12 cellular contexts compared by ENCODE assay signal in the genomic region with DNA sequence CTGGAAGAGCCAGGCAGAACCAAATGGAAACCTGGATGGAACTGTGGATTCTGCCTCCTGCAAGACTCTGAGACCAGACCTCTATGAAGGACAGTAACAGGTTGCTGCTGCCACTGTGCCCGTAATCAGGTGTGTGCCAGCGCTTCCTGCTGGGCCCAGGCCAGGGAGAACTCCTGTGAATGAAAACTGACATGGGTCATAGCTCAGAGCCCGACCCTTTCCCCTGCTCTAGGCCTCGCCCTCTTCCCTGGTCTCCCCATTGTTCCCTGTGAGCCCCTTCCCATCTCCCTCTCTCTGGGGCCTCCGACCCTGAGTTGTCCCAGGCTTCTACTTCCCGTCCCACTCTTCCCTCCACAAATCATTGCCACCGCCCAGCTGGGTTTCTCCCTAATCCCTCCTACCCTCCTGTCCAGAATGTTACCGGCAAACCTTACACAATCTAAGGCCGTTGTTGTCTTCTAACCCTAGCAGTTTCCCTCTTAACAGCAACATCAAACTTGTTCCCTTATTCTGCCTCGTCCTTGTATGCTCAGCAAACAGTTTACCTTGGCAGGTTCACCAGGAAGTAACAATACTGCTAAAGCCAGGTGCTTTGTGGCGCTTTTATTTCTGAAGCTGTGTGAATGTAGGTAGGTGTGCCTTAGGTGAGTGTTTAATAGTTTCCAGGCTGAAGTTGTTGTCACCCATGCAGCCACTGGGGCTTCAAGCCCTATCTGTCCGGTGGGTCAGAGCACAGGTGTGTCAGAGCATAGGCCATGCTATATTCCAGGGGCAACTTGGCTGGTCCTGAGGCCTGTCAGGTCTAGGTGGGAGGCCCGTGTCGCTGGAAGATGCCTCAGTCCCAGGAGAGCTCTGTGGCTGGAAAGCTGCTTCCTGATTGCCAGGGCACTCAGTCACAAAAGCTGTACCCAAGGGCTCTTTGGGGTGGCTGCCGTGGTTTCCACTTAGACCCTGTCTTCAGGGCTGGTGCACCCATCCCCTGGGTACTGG. TPM values are rescaled to one million over a fixed set of nuclear protein-coding genes. Genes with fewer than 3 reads are reported as not detected.
DNase-seq lines count a peak whose midpoint lies in the region; ATAC-seq, FAIRE-seq and TF ChIP-seq lines count a peak whose summit lies in the region.
"Had no signal": no experiment of that assay in that cellular context is flagged by ENCODE, and none has a peak within 500 bp of the region (broad histone marks: within the 10 kb centered on the region; RNA-seq: fewer than 3 reads in every experiment).

No MANE protein-coding gene starts in this region.

- SMC1A ChIA-PET in GM12878 (lab: Charles Lee; ENCODE audit: uncharacterized antibody, unreplicated experiment), result interaction anchor here (0.9 to 2.6 kb wide), 3 partner anchors 8 to 55 kb away, joined by 3 to 10 read pairs (median 3); no protein-coding TSS in a partner anchor

- TF ChIP-seq POLR2A in GM12878 (IDR thresholded peaks at IDR 0.05; ENCODE audit: low read depth, low read length), result no peak

- CTCF ChIA-PET in GM12878 (lab: Yijun Ruan, JAX), result interaction anchor here (0.6 to 3.6 kb wide), 5 partner anchors 8 to 155 kb away, joined by 3 to 14 read pairs (median 8); no protein-coding TSS in a partner anchor

- H3K9me3 Mint-ChIP-seq in naive thymus-derived CD8-positive, alpha-beta T cell, result no peaks in the 10 kb centered on the region
- H3K9me3 Mint-ChIP-seq in activated T-helper 2 cell treated with anti-CD3 and anti-CD28 coated beads, Interferon-gamma antibody, Interleukin-2, Interleukin-4, amounts not matched to agents 10 μg/mL and 5 μg/mL and 100 μg/mL, durations not matched to agents 14 hours and 24 hours and 36 hours, result no peaks in the 10 kb centered on the region

- H3K4me3 ChIP-seq in GM12878, result no peak overlapping the region
- no peak overlapping the region for H3K4me3 ChIP-seq in aorta (ENCODE audit: low read length in 2 of 2)
- H3K4me3 ChIP-seq: cardiac muscle cell had no signal

- no peak for FAIRE-seq in GM12878 (lab: Jason Lieb, UNC)

- TF ChIP-seq CTCF in GM12878 (IDR thresholded peaks at IDR 0.05 in 2 of 3, conservative IDR thresholded peaks at IDR 0.05 in 1 of 3; ENCODE audit: control insufficient read depth in 2 of 3, extremely low read depth in 1 of 3, insufficient read depth in 1 of 3, low read depth in 3 of 3, low read length in 3 of 3), result no peak

- H3K36me3 Mint-ChIP-seq in naive thymus-derived CD8-positive, alpha-beta T cell, result no peaks in the 10 kb centered on the region
- H3K36me3 Mint-ChIP-seq in activated T-helper 2 cell treated with anti-CD3 and anti-CD28 coated beads, Interferon-gamma antibody, Interleukin-2, Interleukin-4, amounts not matched to agents 10 μg/mL and 5 μg/mL and 100 μg/mL, durations not matched to agents 14 hours and 24 hours and 36 hours (ENCODE audit: low read depth), result no peaks in the 10 kb centered on the region

- no peak overlapping the region for H3K9ac ChIP-seq in GM12878 (ENCODE audit: control insufficient read depth, insufficient read depth, low read length)

- DNase-seq in DMS53 (lab: John Stamatoyannopoulos, UW), result peak; percentile 94
- peak; percentile 52 for DNase-seq in NCI-H146 (lab: John Stamatoyannopoulos, UW)
- no peak for DNase-seq in GM12878 (ENCODE audit: low read depth, low spot score)
- no peak for DNase-seq in naive thymus-derived CD8-positive, alpha-beta T cell
- DNase-seq in aorta, result no peak
- DNase-seq in activated T-helper 2 cell treated with anti-CD3 and anti-CD28 coated beads, Interferon-gamma antibody, Interleukin-2, Interleukin-4, amounts not matched to agents 10 μg/mL and 5 μg/mL and 100 μg/mL, durations not matched to agents 14 hours and 24 hours and 36 hours (ENCODE audit: low spot score), result no peak
- DNase-seq: GF-D8, NCI-H526 treated with DMSO at 0.1 percent for 48 hours had no signal

- H3K27ac Mint-ChIP-seq in naive thymus-derived CD8-positive, alpha-beta T cell, result peak overlapping the region; percentile 22 to 98 (median 96)
- no peak overlapping the region for H3K27ac Mint-ChIP-seq in activated T-helper 2 cell treated with anti-CD3 and anti-CD28 coated beads, Interferon-gamma antibody, Interleukin-2, Interleukin-4, amounts not matched to agents 10 μg/mL and 5 μg/mL and 100 μg/mL, durations not matched to agents 14 hours and 24 hours and 36 hours

- TF ChIP-seq RAD21 in GM12878 (IDR thresholded peaks at IDR 0.05; ENCODE audit: insufficient read depth, low read depth, low read length), result no peak

- peak overlapping the region; percentile 36 for H2AFZ ChIP-seq in GM12878 (ENCODE audit: control insufficient read depth, low read depth, low read length)

- intact Hi-C loops in GM12878 (cut with micrococcal nuclease; ENCODE audit: unreplicated experiment) (loop anchor here (2.0 kb wide), 1 partner anchor 28 kb away; no protein-coding TSS in a partner anchor), aorta (cut with DNase I) (no loop called here)
- intact Hi-C loops in activated T-helper 2 cell treated with anti-CD3 and anti-CD28 coated beads, Interferon-gamma antibody, Interleukin-2, Interleukin-4, amounts not matched to agents 10 μg/mL and 5 μg/mL and 100 μg/mL, durations not matched to agents 14 hours and 24 hours and 36 hours (cut with micrococcal nuclease), result no loop called here

- H4K20me1 ChIP-seq in GM12878 (ENCODE audit: control insufficient read depth, insufficient read depth), result no peaks in the 10 kb centered on the region

- H3K36me3 ChIP-seq in GM12878 (ENCODE audit: control insufficient read depth in 2 of 2, insufficient read depth in 2 of 2, low read length in 1 of 2) (no peaks in the 10 kb centered on the region), aorta (ENCODE audit: control insufficient read depth in 1 of 2, insufficient read depth in 2 of 2, low read length in 1 of 2) (no peaks in the 10 kb centered on the region)
- H3K36me3 ChIP-seq: cardiac muscle cell had no signal

- no peak for TF ChIP-seq EP300 in GM12878 (IDR thresholded peaks at IDR 0.05; ENCODE audit: borderline replicate concordance in 1 of 2, control insufficient read depth in 1 of 2, low read depth in 2 of 2, low read length in 2 of 2)

- peaks cover 37 to 56% (median 46%) of the 10 kb centered on the region in 4 donors for H3K4me1 Mint-ChIP-seq in naive thymus-derived CD8-positive, alpha-beta T cell
- H3K4me1 Mint-ChIP-seq in activated T-helper 2 cell treated with anti-CD3 and anti-CD28 coated beads, Interferon-gamma antibody, Interleukin-2, Interleukin-4, amounts not matched to agents 10 μg/mL and 5 μg/mL and 100 μg/mL, durations not matched to agents 14 hours and 24 hours and 36 hours (ENCODE audit: low read depth), result peaks cover 27% of the 10 kb centered on the region

- in situ Hi-C loops in GM12878 (cut with MboI), result no loop called here

- RAD21 ChIA-PET in GM12878 (lab: Charles Lee; ENCODE audit: unreplicated experiment), result interaction anchor here (0.9 to 2.5 kb wide), 6 partner anchors 9 to 152 kb away, joined by 3 to 7 read pairs (median 3); a partner anchor contains a TSS

- H3K4me2 ChIP-seq in GM12878 (ENCODE audit: control insufficient read depth, insufficient read depth), result no peak overlapping the region

- H3K27me3 ChIP-seq in GM12878 (replicated peaks in 1 of 2; ENCODE audit: control insufficient read depth in 2 of 2, insufficient read depth in 2 of 2, low read length in 1 of 2), result no peaks in the 10 kb centered on the region
- no peaks in the 10 kb centered on the region for H3K27me3 ChIP-seq in aorta (ENCODE audit: control insufficient read depth in 1 of 2, insufficient read depth in 2 of 2, low read length in 1 of 2)
- H3K27me3 ChIP-seq: cardiac muscle cell had no signal

- WGBS in GM12878 (ENCODE audit: insufficient coverage, insufficient replicate concordance, low lambda C conversion rate, missing lambda C conversion rate), result 73% methylated on average over 15 of the region's 15 CpGs
- 73 to 78% methylated on average over 15 of the region's 15 CpGs for WGBS in aorta, 2 donors

- H3K79me2 ChIP-seq in GM12878 (ENCODE audit: control insufficient read depth, insufficient read depth, low read length), result no peaks in the 10 kb centered on the region

- H3K4me3 Mint-ChIP-seq in naive thymus-derived CD8-positive, alpha-beta T cell, result peak overlapping the region in 3 of 10 donors; percentile 3 to 24 (median 13)
- H3K4me3 Mint-ChIP-seq in activated T-helper 2 cell treated with anti-CD3 and anti-CD28 coated beads, Interferon-gamma antibody, Interleukin-2, Interleukin-4, amounts not matched to agents 10 μg/mL and 5 μg/mL and 100 μg/mL, durations not matched to agents 14 hours and 24 hours and 36 hours (ENCODE audit: low read depth), result no peak overlapping the region

- POLR2A ChIA-PET in GM12878 (lab: Charles Lee), result interaction anchor here (0.5 to 1.0 kb wide), 2 partner anchors 10 to 53 kb away, joined by 3 read pairs; no protein-coding TSS in a partner anchor
- POLR2A ChIA-PET in naive thymus-derived CD8-positive, alpha-beta T cell (lab: Charles Lee), result interaction anchor here (0.7 to 4.0 kb wide), 14 partner anchors 7 to 170 kb away, joined by 3 to 24 read pairs (median 7); no protein-coding TSS in a partner anchor

- no TSS peak for BruUV-seq in GM12878 (replicated peaks; lab: Mats Ljungman, UMichigan)

- no peaks in the 10 kb centered on the region for H3K9me3 ChIP-seq in GM12878 (replicated peaks; ENCODE audit: control insufficient read depth, insufficient read depth, low read length)
- no peaks in the 10 kb centered on the region for H3K9me3 ChIP-seq in aorta (ENCODE audit: control insufficient read depth, low read length)

- ATAC-seq in GM12878 (no peak), GM18517 (IDR thresholded peaks at IDR 0.05; ENCODE audit: unreplicated experiment) (no peak), aorta (ENCODE audit: low FRiP score) (no peak), HG02798 (IDR thresholded peaks at IDR 0.05; ENCODE audit: poor library complexity, unreplicated experiment) (no peak)
- ATAC-seq in naive thymus-derived CD8-positive, alpha-beta T cell, result no peak
- ATAC-seq: activated CD4-positive, CD25-positive, alpha-beta regulatory T cell treated with anti-CD3 and anti-CD28 coated beads, Interleukin-2, amount 50 U/mL, for 24 hours had no signal

- H3K4me1 ChIP-seq in GM12878 (ENCODE audit: control insufficient read depth, insufficient read depth, low read length) (peaks cover 25% of the 10 kb centered on the region), aorta (ENCODE audit: control insufficient read depth in 1 of 2, insufficient read depth in 2 of 2, low read length in 2 of 2) (peaks cover 0 to 2% of the 10 kb centered on the region in 2 donors)

- H3K27ac ChIP-seq in GM12878 (ENCODE audit: control insufficient read depth, insufficient read depth), result peak overlapping the region; percentile 15; the same call in 1 of the 2 replicates
- H3K27ac ChIP-seq in aorta (ENCODE audit: low read depth in 1 of 2, low read length in 2 of 2), result no peak overlapping the region
- H3K27ac ChIP-seq: cardiac muscle cell had no signal

- no peaks in the 10 kb centered on the region for H3K27me3 Mint-ChIP-seq in naive thymus-derived CD8-positive, alpha-beta T cell
- H3K27me3 Mint-ChIP-seq in activated T-helper 2 cell treated with anti-CD3 and anti-CD28 coated beads, Interferon-gamma antibody, Interleukin-2, Interleukin-4, amounts not matched to agents 10 μg/mL and 5 μg/mL and 100 μg/mL, durations not matched to agents 14 hours and 24 hours and 36 hours (ENCODE audit: low read depth), result peaks cover 23% of the 10 kb centered on the region

RNA-seq across cellular contexts. Expression of a gene that starts 32.0 kb away (rescaled TPM):
- total RNA-seq in GM12878 (2013; cell fraction: nucleolus; rRNA removed), result 0.59 and 1.4 TPM in 2 replicates
- total RNA-seq in GM12878 (2014; rRNA removed), result 0.49 and 2.0 TPM in 2 replicates
- total RNA-seq in GM12878 (2014; rRNA removed; fragmentation: Illumina TruSeq; extraction: Trizol), result 0.76 and 0.83 TPM in 2 replicates
- 1.5 and 1.8 TPM in 2 replicates for total RNA-seq in GM12878 (2021)
- 0.50 TPM for polyA plus RNA-seq in GM12878 (2011; ENCODE audit: low read depth)
- 0.04 TPM in 1 of 2 replicates, not detected in the other for polyA plus RNA-seq in GM12878 (2011; rRNA removed)
- 0.07 and 0.24 TPM in 2 replicates for polyA plus RNA-seq in GM12878 (2011; cell fraction: cytosol; rRNA removed)
- 0.28 and 1.0 TPM in 2 replicates for polyA plus RNA-seq in GM12878 (2011; cell fraction: nucleus; rRNA removed)
- 0.48 and 0.60 TPM in 2 replicates for polyA plus RNA-seq in GM12878 (2012)
- 0.05 and 0.90 TPM in 2 replicates for polyA plus RNA-seq in GM12878 (2014; fragmentation: Illumina TruSeq; extraction: Trizol)
- under 1 TPM; 0.06 to 0.22 TPM for polyA plus RNA-seq in GM12878 (2014; fragmentation: Nextera tagmentation; extraction: Ambion mirVana)
- 0.99 and 1.5 TPM in 2 replicates for polyA plus RNA-seq in GM12878 (2014; rRNA removed)
- polyA plus RNA-seq in GM12878 (2016; fragmentation: Nextera tagmentation; extraction: Ambion mirVana), result 1 to 10 TPM; 1.6 to 1.7 TPM
- not detected in 2 replicates for polyA minus RNA-seq in GM12878 (2011; rRNA and poly(A)+ RNA removed)
- 0.73 TPM in 1 of 2 replicates, not detected in the other for polyA minus RNA-seq in GM12878 (2011; cell fraction: cytosol; rRNA and poly(A)+ RNA removed)
- not detected in 2 replicates for polyA minus RNA-seq in GM12878 (2011; cell fraction: nucleus; rRNA and poly(A)+ RNA removed)
- under 1 TPM; 0.27 to 0.88 TPM for total RNA-seq in naive thymus-derived CD8-positive, alpha-beta T cell
- polyA plus RNA-seq in naive thymus-derived CD8-positive, alpha-beta T cell, result 1 to 10 TPM in 1 of 3 donors, under 1 TPM in 2; 0.80 to 3.5 (median 0.94) TPM
- 1 to 10 TPM in 1 of 2 donors, under 1 TPM in 1; 0.29 to 1.1 TPM for total RNA-seq in aorta
- 1 to 10 TPM in 1 of 2 donors, not detected in 1; 7.5 TPM for polyA plus RNA-seq in aorta
- total RNA-seq in activated T-helper 2 cell treated with anti-CD3 and anti-CD28 coated beads, Interferon-gamma antibody, Interleukin-2, Interleukin-4, amounts not matched to agents 10 μg/mL and 5 μg/mL and 100 μg/mL, durations not matched to agents 14 hours and 24 hours and 36 hours, result 0.07 and 0.25 TPM in 2 replicates

Comparison
In these comparisons a context has a peak if more than half of its experiments do, and no peak if none do; other contexts are left out.
1. DNase-seq: peak in DMS53 (single experiment) and NCI-H146 (single experiment); none in GM12878 (single experiment), naive thymus-derived CD8-positive, alpha-beta T cell (0 of 10), aorta (0 of 2) and activated T-helper 2 cell treated with anti-CD3 and anti-CD28 coated beads, Interferon-gamma antibody, Interleukin-2, Interleukin-4, amounts not matched to agents 10 μg/mL and 5 μg/mL and 100 μg/mL, durations not matched to agents 14 hours and 24 hours and 36 hours (single experiment).